ENCODE assay signal across 1 cellular context in the genomic region with DNA sequence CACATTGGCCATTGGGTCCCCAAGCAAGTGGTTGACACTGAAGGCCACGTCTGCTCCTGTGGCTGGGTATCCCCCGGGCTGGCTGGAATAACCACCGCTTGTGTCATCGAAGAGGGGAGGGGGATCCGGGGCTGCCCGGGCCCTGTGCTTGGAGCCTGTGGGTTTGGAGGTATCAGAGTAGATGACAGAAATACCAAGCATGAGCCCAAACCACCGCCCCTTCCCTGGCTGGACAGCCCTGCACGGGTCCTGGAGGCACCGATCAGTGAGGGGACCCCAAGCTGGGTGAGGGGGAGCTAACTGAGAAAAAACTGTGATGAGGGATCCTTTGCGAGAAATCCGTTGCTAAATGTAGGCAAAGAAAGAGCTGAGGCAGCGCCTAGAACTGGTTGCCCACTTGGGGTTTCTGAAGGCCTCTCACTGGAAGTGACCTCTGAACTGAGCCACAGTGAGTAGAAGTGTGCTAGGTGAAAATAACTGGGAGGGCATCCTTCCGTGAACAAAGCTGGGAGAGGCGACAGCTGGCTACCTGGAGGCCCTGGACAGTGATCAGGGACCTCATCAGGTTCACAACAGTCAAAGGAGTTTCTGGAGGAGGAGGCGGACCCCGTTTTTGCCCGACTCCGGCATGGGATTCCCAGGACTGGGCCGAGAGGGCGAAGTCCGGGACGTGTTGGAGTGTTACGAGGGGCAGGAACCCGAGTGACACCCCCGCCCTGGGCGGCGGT.
TF ChIP-seq lines count a peak whose summit lies in the region.

No MANE protein-coding gene starts in this region.

TF ChIP-seq in HepG2, 621 proteins besides CTCF, POLR2A, EP300 and RAD21 (continues in another document):
- no peak for TF ChIP-seq NCOA1 (CRISPR knock-in tag; IDR thresholded peaks at IDR 0.05)
- TF ChIP-seq MYC (CRISPR knock-in tag; IDR thresholded peaks at IDR 0.05; ENCODE audit: borderline replicate concordance): no peak; the same call in 1 of the 2 replicates
- no peak for TF ChIP-seq MTF2 (CRISPR knock-in tag; IDR thresholded peaks at IDR 0.05; ENCODE audit: borderline replicate concordance)
- peak; percentile 3; the same call in 1 of the 2 replicates for TF ChIP-seq TBX2 (CRISPR knock-in tag; IDR thresholded peaks at IDR 0.05; ENCODE audit: borderline replicate concordance)
- TF ChIP-seq ZNF724P (CRISPR knock-in tag; IDR thresholded peaks at IDR 0.05; ENCODE audit: borderline replicate concordance): 0 out of 2 replicates have a peak, but pooled peaks have one; percentile 0
- TF ChIP-seq FOXM1 (CRISPR knock-in tag; IDR thresholded peaks at IDR 0.05): 0 out of 2 replicates have a peak, but pooled peaks have one; percentile 24
- TF ChIP-seq, protein P1, sequence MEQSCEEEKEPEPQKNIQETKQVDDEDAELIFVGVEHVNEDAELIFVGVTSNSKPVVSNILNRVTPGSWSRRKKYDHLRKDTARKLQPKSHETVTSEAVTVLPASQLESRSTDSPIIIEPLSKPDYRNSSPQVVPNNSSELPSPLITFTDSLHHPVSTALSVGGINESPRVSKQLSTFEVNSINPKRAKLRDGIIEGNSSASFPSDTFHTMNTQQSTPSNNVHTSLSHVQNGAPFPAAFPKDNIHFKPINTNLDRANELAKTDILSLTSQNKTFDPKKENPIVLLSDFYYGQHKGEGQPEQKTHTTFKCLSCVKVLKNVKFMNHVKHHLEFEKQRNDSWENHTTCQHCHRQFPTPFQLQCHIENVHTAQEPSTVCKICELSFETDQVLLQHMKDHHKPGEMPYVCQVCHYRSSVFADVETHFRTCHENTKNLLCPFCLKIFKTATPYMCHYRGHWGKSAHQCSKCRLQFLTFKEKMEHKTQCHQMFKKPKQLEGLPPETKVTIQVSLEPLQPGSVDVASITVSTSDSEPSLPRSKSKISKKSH (CRISPR knock-in tag; IDR thresholded peaks at IDR 0.05; ENCODE audit: borderline replicate concordance): peak; percentile 32; the same call in 1 of the 2 replicates
- no peak for TF ChIP-seq ZNF207 (IDR thresholded peaks at IDR 0.05; ENCODE audit: borderline replicate concordance)
- TF ChIP-seq ZNF256 (CRISPR knock-in tag; conservative IDR thresholded peaks at IDR 0.05): no peak
- 0 out of 2 replicates have a peak, but pooled peaks have one; percentile 8 for TF ChIP-seq NR2C2 (CRISPR knock-in tag; IDR thresholded peaks at IDR 0.05; ENCODE audit: borderline replicate concordance)
- no peak for TF ChIP-seq IRF2 (CRISPR knock-in tag; IDR thresholded peaks at IDR 0.05)
- TF ChIP-seq ZNF605 (CRISPR knock-in tag; IDR thresholded peaks at IDR 0.05): 0 out of 2 replicates have a peak, but pooled peaks have one; percentile 28
- TF ChIP-seq, protein P2, sequence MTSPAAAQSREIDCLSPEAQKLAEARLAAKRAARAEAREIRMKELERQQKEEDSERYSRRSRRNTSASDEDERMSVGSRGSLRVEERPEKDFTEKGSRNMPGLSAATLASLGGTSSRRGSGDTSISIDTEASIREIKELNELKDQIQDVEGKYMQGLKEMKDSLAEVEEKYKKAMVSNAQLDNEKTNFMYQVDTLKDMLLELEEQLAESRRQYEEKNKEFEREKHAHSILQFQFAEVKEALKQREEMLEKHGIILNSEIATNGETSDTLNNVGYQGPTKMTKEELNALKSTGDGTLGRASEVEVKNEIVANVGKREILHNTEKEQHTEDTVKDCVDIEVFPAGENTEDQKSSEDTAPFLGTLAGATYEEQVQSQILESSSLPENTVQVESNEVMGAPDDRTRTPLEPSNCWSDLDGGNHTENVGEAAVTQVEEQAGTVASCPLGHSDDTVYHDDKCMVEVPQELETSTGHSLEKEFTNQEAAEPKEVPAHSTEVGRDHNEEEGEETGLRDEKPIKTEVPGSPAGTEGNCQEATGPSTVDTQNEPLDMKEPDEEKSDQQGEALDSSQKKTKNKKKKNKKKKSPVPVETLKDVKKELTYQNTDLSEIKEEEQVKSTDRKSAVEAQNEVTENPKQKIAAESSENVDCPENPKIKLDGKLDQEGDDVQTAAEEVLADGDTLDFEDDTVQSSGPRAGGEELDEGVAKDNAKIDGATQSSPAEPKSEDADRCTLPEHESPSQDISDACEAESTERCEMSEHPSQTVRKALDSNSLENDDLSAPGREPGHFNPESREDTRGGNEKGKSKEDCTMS (CRISPR knock-in tag; conservative IDR thresholded peaks at IDR 0.05): no peak
- TF ChIP-seq, protein P3, sequence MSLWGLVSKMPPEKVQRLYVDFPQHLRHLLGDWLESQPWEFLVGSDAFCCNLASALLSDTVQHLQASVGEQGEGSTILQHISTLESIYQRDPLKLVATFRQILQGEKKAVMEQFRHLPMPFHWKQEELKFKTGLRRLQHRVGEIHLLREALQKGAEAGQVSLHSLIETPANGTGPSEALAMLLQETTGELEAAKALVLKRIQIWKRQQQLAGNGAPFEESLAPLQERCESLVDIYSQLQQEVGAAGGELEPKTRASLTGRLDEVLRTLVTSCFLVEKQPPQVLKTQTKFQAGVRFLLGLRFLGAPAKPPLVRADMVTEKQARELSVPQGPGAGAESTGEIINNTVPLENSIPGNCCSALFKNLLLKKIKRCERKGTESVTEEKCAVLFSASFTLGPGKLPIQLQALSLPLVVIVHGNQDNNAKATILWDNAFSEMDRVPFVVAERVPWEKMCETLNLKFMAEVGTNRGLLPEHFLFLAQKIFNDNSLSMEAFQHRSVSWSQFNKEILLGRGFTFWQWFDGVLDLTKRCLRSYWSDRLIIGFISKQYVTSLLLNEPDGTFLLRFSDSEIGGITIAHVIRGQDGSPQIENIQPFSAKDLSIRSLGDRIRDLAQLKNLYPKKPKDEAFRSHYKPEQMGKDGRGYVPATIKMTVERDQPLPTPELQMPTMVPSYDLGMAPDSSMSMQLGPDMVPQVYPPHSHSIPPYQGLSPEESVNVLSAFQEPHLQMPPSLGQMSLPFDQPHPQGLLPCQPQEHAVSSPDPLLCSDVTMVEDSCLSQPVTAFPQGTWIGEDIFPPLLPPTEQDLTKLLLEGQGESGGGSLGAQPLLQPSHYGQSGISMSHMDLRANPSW (CRISPR knock-in tag; IDR thresholded peaks at IDR 0.05; ENCODE audit: borderline replicate concordance): no peak
- no peak for TF ChIP-seq HOXD1 (CRISPR knock-in tag; IDR thresholded peaks at IDR 0.05)
- TF ChIP-seq, protein P4, sequence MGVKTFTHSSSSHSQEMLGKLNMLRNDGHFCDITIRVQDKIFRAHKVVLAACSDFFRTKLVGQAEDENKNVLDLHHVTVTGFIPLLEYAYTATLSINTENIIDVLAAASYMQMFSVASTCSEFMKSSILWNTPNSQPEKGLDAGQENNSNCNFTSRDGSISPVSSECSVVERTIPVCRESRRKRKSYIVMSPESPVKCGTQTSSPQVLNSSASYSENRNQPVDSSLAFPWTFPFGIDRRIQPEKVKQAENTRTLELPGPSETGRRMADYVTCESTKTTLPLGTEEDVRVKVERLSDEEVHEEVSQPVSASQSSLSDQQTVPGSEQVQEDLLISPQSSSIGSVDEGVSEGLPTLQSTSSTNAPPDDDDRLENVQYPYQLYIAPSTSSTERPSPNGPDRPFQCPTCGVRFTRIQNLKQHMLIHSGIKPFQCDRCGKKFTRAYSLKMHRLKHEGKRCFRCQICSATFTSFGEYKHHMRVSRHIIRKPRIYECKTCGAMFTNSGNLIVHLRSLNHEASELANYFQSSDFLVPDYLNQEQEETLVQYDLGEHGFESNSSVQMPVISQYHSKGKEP (CRISPR knock-in tag; IDR thresholded peaks at IDR 0.05): no peak
- TF ChIP-seq ZNF772 (CRISPR knock-in tag; IDR thresholded peaks at IDR 0.05): 0 out of 2 replicates have a peak, but pooled peaks have one; percentile 16
- TF ChIP-seq TBP (CRISPR knock-in tag; IDR thresholded peaks at IDR 0.05): no peak
- TF ChIP-seq ZBTB7A (CRISPR knock-in tag; IDR thresholded peaks at IDR 0.05): peak; percentile 58; the same call in 1 of the 2 replicates
- TF ChIP-seq, protein P5, sequence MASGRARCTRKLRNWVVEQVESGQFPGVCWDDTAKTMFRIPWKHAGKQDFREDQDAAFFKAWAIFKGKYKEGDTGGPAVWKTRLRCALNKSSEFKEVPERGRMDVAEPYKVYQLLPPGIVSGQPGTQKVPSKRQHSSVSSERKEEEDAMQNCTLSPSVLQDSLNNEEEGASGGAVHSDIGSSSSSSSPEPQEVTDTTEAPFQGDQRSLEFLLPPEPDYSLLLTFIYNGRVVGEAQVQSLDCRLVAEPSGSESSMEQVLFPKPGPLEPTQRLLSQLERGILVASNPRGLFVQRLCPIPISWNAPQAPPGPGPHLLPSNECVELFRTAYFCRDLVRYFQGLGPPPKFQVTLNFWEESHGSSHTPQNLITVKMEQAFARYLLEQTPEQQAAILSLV (CRISPR knock-in tag; IDR thresholded peaks at IDR 0.05; ENCODE audit: borderline replicate concordance): no peak
- TF ChIP-seq, protein P6, sequence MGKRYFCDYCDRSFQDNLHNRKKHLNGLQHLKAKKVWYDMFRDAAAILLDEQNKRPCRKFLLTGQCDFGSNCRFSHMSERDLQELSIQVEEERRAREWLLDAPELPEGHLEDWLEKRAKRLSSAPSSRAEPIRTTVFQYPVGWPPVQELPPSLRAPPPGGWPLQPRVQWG (CRISPR knock-in tag; IDR thresholded peaks at IDR 0.05; ENCODE audit: borderline replicate concordance, low read depth): no peak
- TF ChIP-seq, protein P7, sequence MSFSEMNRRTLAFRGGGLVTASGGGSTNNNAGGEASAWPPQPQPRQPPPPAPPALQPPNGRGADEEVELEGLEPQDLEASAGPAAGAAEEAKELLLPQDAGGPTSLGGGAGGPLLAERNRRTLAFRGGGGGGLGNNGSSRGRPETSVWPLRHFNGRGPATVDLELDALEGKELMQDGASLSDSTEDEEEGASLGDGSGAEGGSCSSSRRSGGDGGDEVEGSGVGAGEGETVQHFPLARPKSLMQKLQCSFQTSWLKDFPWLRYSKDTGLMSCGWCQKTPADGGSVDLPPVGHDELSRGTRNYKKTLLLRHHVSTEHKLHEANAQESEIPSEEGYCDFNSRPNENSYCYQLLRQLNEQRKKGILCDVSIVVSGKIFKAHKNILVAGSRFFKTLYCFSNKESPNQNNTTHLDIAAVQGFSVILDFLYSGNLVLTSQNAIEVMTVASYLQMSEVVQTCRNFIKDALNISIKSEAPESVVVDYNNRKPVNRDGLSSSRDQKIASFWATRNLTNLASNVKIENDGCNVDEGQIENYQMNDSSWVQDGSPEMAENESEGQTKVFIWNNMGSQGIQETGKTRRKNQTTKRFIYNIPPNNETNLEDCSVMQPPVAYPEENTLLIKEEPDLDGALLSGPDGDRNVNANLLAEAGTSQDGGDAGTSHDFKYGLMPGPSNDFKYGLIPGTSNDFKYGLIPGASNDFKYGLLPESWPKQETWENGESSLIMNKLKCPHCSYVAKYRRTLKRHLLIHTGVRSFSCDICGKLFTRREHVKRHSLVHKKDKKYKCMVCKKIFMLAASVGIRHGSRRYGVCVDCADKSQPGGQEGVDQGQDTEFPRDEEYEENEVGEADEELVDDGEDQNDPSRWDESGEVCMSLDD (CRISPR knock-in tag; IDR thresholded peaks at IDR 0.05; ENCODE audit: borderline replicate concordance): peak; percentile 34; the same call in 1 of the 2 replicates
- TF ChIP-seq NFIC (IDR thresholded peaks at IDR 0.05; ENCODE audit: low read length): no peak
- TF ChIP-seq SP4 (CRISPR knock-in tag; IDR thresholded peaks at IDR 0.05): no peak; the same call in 1 of the 2 replicates
- TF ChIP-seq ZNF564 (CRISPR knock-in tag; IDR thresholded peaks at IDR 0.05): peak; percentile 53; the same call in 1 of the 2 replicates
- peak; percentile 14 for TF ChIP-seq AGO2 (optimal IDR thresholded peaks at IDR 0.05; ENCODE audit: low read depth, low read length)
- no peak for TF ChIP-seq GATAD1 (CRISPR knock-in tag; IDR thresholded peaks at IDR 0.05)
- TF ChIP-seq, protein P8, sequence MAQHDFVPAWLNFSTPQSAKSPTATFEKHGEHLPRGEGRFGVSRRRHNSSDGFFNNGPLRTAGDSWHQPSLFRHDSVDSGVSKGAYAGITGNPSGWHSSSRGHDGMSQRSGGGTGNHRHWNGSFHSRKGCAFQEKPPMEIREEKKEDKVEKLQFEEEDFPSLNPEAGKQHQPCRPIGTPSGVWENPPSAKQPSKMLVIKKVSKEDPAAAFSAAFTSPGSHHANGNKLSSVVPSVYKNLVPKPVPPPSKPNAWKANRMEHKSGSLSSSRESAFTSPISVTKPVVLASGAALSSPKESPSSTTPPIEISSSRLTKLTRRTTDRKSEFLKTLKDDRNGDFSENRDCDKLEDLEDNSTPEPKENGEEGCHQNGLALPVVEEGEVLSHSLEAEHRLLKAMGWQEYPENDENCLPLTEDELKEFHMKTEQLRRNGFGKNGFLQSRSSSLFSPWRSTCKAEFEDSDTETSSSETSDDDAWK (CRISPR knock-in tag; IDR thresholded peaks at IDR 0.05): no peak
- 0 out of 2 replicates have a peak, but pooled peaks have one; percentile 16 for TF ChIP-seq FOXC1 (CRISPR knock-in tag; IDR thresholded peaks at IDR 0.05; ENCODE audit: borderline replicate concordance)
- TF ChIP-seq, protein P9, sequence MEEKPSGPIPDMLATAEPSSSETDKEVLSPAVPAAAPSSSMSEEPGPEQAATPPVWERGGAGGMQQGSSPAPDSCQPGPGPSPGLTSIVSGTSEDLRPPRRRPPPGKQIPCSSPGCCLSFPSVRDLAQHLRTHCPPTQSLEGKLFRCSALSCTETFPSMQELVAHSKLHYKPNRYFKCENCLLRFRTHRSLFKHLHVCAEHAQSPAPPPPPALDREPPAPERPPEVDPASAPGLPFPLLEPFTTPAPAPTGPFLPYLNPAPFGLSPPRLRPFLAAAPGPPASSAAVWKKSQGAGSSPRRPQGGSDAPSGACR (CRISPR knock-in tag; IDR thresholded peaks at IDR 0.05): 0 out of 2 replicates have a peak, but pooled peaks have one; percentile 35
- TF ChIP-seq, protein P10, sequence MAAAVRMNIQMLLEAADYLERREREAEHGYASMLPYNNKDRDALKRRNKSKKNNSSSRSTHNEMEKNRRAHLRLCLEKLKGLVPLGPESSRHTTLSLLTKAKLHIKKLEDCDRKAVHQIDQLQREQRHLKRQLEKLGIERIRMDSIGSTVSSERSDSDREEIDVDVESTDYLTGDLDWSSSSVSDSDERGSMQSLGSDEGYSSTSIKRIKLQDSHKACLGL (CRISPR knock-in tag; IDR thresholded peaks at IDR 0.05): no peak
- TF ChIP-seq, protein P11, sequence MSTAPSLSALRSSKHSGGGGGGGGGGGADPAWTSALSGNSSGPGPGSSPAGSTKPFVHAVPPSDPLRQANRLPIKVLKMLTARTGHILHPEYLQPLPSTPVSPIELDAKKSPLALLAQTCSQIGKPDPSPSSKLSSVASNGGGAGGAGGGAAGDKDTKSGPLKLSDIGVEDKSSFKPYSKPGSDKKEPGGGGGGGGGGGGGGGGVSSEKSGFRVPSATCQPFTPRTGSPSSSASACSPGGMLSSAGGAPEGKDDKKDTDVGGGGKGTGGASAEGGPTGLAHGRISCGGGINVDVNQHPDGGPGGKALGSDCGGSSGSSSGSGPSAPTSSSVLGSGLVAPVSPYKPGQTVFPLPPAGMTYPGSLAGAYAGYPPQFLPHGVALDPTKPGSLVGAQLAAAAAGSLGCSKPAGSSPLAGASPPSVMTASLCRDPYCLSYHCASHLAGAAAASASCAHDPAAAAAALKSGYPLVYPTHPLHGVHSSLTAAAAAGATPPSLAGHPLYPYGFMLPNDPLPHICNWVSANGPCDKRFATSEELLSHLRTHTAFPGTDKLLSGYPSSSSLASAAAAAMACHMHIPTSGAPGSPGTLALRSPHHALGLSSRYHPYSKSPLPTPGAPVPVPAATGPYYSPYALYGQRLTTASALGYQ (CRISPR knock-in tag; IDR thresholded peaks at IDR 0.05): no peak; the same call in 1 of the 2 replicates
- 0 out of 2 replicates have a peak, but pooled peaks have one; percentile 17 for TF ChIP-seq ZNF607 (CRISPR knock-in tag; IDR thresholded peaks at IDR 0.05; ENCODE audit: borderline replicate concordance)
- no peak for TF ChIP-seq HOXA5 (CRISPR knock-in tag; IDR thresholded peaks at IDR 0.05)
